33 cellular contexts compared by ENCODE assay signal in genomic region chr17:58228679-58229078, GRCh38. TPM values are rescaled to one million over a fixed set of nuclear protein-coding genes. Genes with fewer than 3 reads are reported as not detected.
"Had no signal": no experiment of that assay in that cellular context is flagged by ENCODE, and none has a peak within 500 bp of the region (broad histone marks: within the 10 kb centered on the region; RNA-seq: fewer than 3 reads in every experiment).

No MANE protein-coding gene starts in this region.

- H3K9ac ChIP-seq: KMS-11, SK-N-SH had no signal

- H3K36me3 ChIP-seq: ascending aorta, breast epithelium, Peyer's patch, SJSA1 had no signal

- DNase-seq: activated CD4-positive, alpha-beta T cell treated with anti-CD3 and anti-CD28 coated beads for 36 hours; activated CD4-positive, alpha-beta T cell treated with anti-CD3 and anti-CD28 coated beads, Interleukin-2, amount 10 ng/mL, durations not matched to agents 7 days and 5 days; activated CD4-positive, alpha-beta T cell treated with anti-CD3 and anti-CD28 coated beads, Interleukin-2, amount 50 U/mL, for 48 hours; activated CD8-positive, alpha-beta T cell treated with anti-CD3 and anti-CD28 coated beads, Interleukin-2, amount 10 ng/mL, durations not matched to agents 7 days and 5 days; activated gamma-delta T cell; activated naive CD8-positive, alpha-beta T cell treated with anti-CD3 and anti-CD28 coated beads, Interleukin-2, amount 10 ng/mL, durations not matched to agents 7 days and 5 days; activated T-cell treated with anti-CD3 and anti-CD28 coated beads, Interleukin-2, amount 50 U/mL, for 24 hours; amygdala; NCI-H1105; NCI-H1417 treated with DMSO at 0.1 percent for 48 hours; NCI-H1694; NCI-H1930; NCI-H2081 treated with DMSO at 0.1 percent for 48 hours; NCI-H345; NCI-H524 treated with DMSO at 0.1 percent for 48 hours; PC-3; Peyer's patch; RPMI8226; SHP77 treated with DMSO at 0.1 percent for 48 hours; SK-N-SH had no signal

- H3K4me3 Mint-ChIP-seq: activated CD4-positive, alpha-beta T cell treated with anti-CD3 and anti-CD28 coated beads for 36 hours; activated CD4-positive, alpha-beta T cell treated with anti-CD3 and anti-CD28 coated beads, Interleukin-2, amount 10 ng/mL, durations not matched to agents 7 days and 5 days; activated CD8-positive, alpha-beta T cell treated with anti-CD3 and anti-CD28 coated beads, Interleukin-2, amount 10 ng/mL, durations not matched to agents 7 days and 5 days; activated naive CD4-positive, alpha-beta T cell treated with anti-CD3 and anti-CD28 coated beads, Interleukin-2, amount 50 U/mL, for 24 hours; activated naive CD8-positive, alpha-beta T cell treated with anti-CD3 and anti-CD28 coated beads, Interleukin-2, amount 10 ng/mL, durations not matched to agents 7 days and 5 days; activated T-cell treated with anti-CD3 and anti-CD28 coated beads, Interleukin-2, amount 50 U/mL, for 24 hours; T-helper 1 cell treated with Interleukin-12 subunit alpha and Interleukin-12 subunit beta and Interleukin-4 antibody, amounts not matched to agents 30 μg/mL and 1 μg/mL, for 36 hours; T-helper 2 cell treated with Interferon-gamma antibody and Interleukin-4, amounts not matched to agents 5 μg/mL and 100 μg/mL, for 36 hours had no signal

- H3K4me3 ChIP-seq: ascending aorta, breast epithelium, Peyer's patch, SJSA1 had no signal

- H3K27me3 ChIP-seq: ascending aorta, Peyer's patch had no signal

- H3K4me1 ChIP-seq: ascending aorta, breast epithelium had no signal

- ATAC-seq: activated CD4-positive, alpha-beta T cell treated with anti-CD3 and anti-CD28 coated beads for 36 hours; activated CD4-positive, CD25-positive, alpha-beta regulatory T cell treated with anti-CD3 and anti-CD28 coated beads, Interleukin-2, amount 50 U/mL, for 24 hours; activated CD8-positive, alpha-beta T cell treated with anti-CD3 and anti-CD28 coated beads, Interleukin-2, amount 10 ng/mL, durations not matched to agents 7 days and 5 days; PC-3 had no signal

- H3K36me3 Mint-ChIP-seq: activated naive CD4-positive, alpha-beta T cell treated with anti-CD3 and anti-CD28 coated beads, Interleukin-2, amount 50 U/mL, for 24 hours; activated naive CD8-positive, alpha-beta T cell treated with anti-CD3 and anti-CD28 coated beads, Interleukin-2, amount 10 ng/mL, durations not matched to agents 7 days and 5 days had no signal

- H3K4me2 ChIP-seq: KMS-11, SK-N-SH had no signal

- H3K27ac Mint-ChIP-seq: activated CD4-positive, alpha-beta T cell treated with anti-CD3 and anti-CD28 coated beads for 36 hours; activated CD4-positive, alpha-beta T cell treated with anti-CD3 and anti-CD28 coated beads, Interleukin-2, amount 10 ng/mL, durations not matched to agents 7 days and 5 days; activated CD8-positive, alpha-beta T cell treated with anti-CD3 and anti-CD28 coated beads, Interleukin-2, amount 10 ng/mL, durations not matched to agents 7 days and 5 days; activated naive CD4-positive, alpha-beta T cell treated with anti-CD3 and anti-CD28 coated beads, Interleukin-2, amount 50 U/mL, for 24 hours; activated naive CD8-positive, alpha-beta T cell treated with anti-CD3 and anti-CD28 coated beads, Interleukin-2, amount 10 ng/mL, durations not matched to agents 7 days and 5 days; activated T-cell treated with anti-CD3 and anti-CD28 coated beads, Interleukin-2, amount 50 U/mL, for 24 hours; activated T-helper 2 cell treated with anti-CD3 and anti-CD28 coated beads, Interferon-gamma antibody, Interleukin-2, Interleukin-4, amounts not matched to agents 10 μg/mL and 5 μg/mL and 100 μg/mL, durations not matched to agents 14 hours and 24 hours and 36 hours; T-helper 1 cell treated with Interleukin-12 subunit alpha and Interleukin-12 subunit beta and Interleukin-4 antibody, amounts not matched to agents 30 μg/mL and 1 μg/mL, for 36 hours; T-helper 2 cell treated with Interferon-gamma antibody and Interleukin-4, amounts not matched to agents 5 μg/mL and 100 μg/mL, for 36 hours had no signal

- H3K9me3 Mint-ChIP-seq: activated CD4-positive, alpha-beta T cell treated with anti-CD3 and anti-CD28 coated beads, Interleukin-2, amount 10 ng/mL, durations not matched to agents 7 days and 5 days; activated naive CD4-positive, alpha-beta T cell treated with anti-CD3 and anti-CD28 coated beads, Interleukin-2, amount 50 U/mL, for 24 hours; activated naive CD8-positive, alpha-beta T cell treated with anti-CD3 and anti-CD28 coated beads, Interleukin-2, amount 10 ng/mL, durations not matched to agents 7 days and 5 days; activated T-cell treated with anti-CD3 and anti-CD28 coated beads, Interleukin-2, amount 50 U/mL, for 24 hours; activated T-helper 2 cell treated with anti-CD3 and anti-CD28 coated beads, Interferon-gamma antibody, Interleukin-2, Interleukin-4, amounts not matched to agents 10 μg/mL and 5 μg/mL and 100 μg/mL, durations not matched to agents 14 hours and 24 hours and 36 hours; T-helper 1 cell treated with Interleukin-12 subunit alpha and Interleukin-12 subunit beta and Interleukin-4 antibody, amounts not matched to agents 30 μg/mL and 1 μg/mL, for 36 hours; T-helper 2 cell treated with Interferon-gamma antibody and Interleukin-4, amounts not matched to agents 5 μg/mL and 100 μg/mL, for 36 hours had no signal

- H3K9me3 ChIP-seq: ascending aorta, breast epithelium, Peyer's patch, SJSA1, SK-N-SH had no signal

- H3K27ac ChIP-seq: ascending aorta, breast epithelium, KMS-11, Peyer's patch, SJSA1 had no signal

RNA-seq across cellular contexts. Expression of gene LPO, which starts 9.7 kb away (rescaled TPM):
- total RNA-seq: activated CD4-positive, alpha-beta T cell treated with anti-CD3 and anti-CD28 coated beads, Interleukin-2, amount 10 ng/mL, durations not matched to agents 7 days and 5 days; activated CD8-positive, alpha-beta T cell treated with anti-CD3 and anti-CD28 coated beads, Interleukin-2, amount 10 ng/mL, durations not matched to agents 7 days and 5 days; activated naive CD8-positive, alpha-beta T cell treated with anti-CD3 and anti-CD28 coated beads, Interleukin-2, amount 10 ng/mL, durations not matched to agents 7 days and 5 days; activated T-helper 2 cell treated with anti-CD3 and anti-CD28 coated beads, Interferon-gamma antibody, Interleukin-2, Interleukin-4, amounts not matched to agents 10 μg/mL and 5 μg/mL and 100 μg/mL, durations not matched to agents 14 hours and 24 hours and 36 hours; ascending aorta; cardiac septum; LHCN-M2; PC-3; SJSA1 had no signal
- polyA plus RNA-seq: SK-N-SH had no signal

RNA-seq across cellular contexts. Expression of gene EPX, which starts 36.2 kb away (rescaled TPM):
- total RNA-seq: activated CD4-positive, alpha-beta T cell treated with anti-CD3 and anti-CD28 coated beads for 36 hours; activated CD4-positive, alpha-beta T cell treated with anti-CD3 and anti-CD28 coated beads, Interleukin-2, amount 10 ng/mL, durations not matched to agents 7 days and 5 days; activated CD8-positive, alpha-beta T cell treated with anti-CD3 and anti-CD28 coated beads, Interleukin-2, amount 10 ng/mL, durations not matched to agents 7 days and 5 days; activated naive CD8-positive, alpha-beta T cell treated with anti-CD3 and anti-CD28 coated beads, Interleukin-2, amount 10 ng/mL, durations not matched to agents 7 days and 5 days; activated T-helper 2 cell treated with anti-CD3 and anti-CD28 coated beads, Interferon-gamma antibody, Interleukin-2, Interleukin-4, amounts not matched to agents 10 μg/mL and 5 μg/mL and 100 μg/mL, durations not matched to agents 14 hours and 24 hours and 36 hours; ascending aorta; breast epithelium; cardiac septum; LHCN-M2; NCI-H460; PC-3; Peyer's patch; SJSA1 had no signal
- polyA plus RNA-seq: adipose tissue had no signal

RNA-seq across cellular contexts. Expression of gene MPO, which starts 52.1 kb away (rescaled TPM):
- total RNA-seq: activated CD4-positive, alpha-beta T cell treated with anti-CD3 and anti-CD28 coated beads, Interleukin-2, amount 10 ng/mL, durations not matched to agents 7 days and 5 days; activated CD8-positive, alpha-beta T cell treated with anti-CD3 and anti-CD28 coated beads, Interleukin-2, amount 10 ng/mL, durations not matched to agents 7 days and 5 days; activated naive CD8-positive, alpha-beta T cell treated with anti-CD3 and anti-CD28 coated beads, Interleukin-2, amount 10 ng/mL, durations not matched to agents 7 days and 5 days; activated T-helper 2 cell treated with anti-CD3 and anti-CD28 coated beads, Interferon-gamma antibody, Interleukin-2, Interleukin-4, amounts not matched to agents 10 μg/mL and 5 μg/mL and 100 μg/mL, durations not matched to agents 14 hours and 24 hours and 36 hours; LHCN-M2; NCI-H460; PC-3; SJSA1 had no signal
- polyA plus RNA-seq: SK-N-SH had no signal
